18 cellular contexts compared by ENCODE assay signal in the genomic region with DNA sequence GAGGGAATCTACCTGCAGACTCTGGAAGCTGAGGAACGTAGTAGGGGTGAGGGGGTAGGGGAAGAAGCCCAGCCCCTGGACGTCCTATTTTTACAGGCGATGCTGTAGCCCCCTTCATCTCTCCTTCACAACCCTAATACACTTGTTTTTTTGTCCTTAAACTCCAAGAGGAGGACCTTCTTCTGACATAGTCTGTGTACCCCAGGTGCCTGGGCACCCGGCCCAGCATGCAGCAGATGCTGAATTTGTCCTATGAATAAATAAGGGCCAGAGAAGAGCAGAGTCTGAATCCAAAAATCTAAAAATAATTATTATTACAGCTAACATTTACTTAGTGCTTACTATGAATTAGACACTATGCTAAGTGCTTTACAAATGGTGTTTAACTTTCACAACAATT. TPM values are rescaled to one million over a fixed set of nuclear protein-coding genes. Genes with fewer than 3 reads are reported as not detected.
DNase-seq lines count a peak whose midpoint lies in the region; ATAC-seq and TF ChIP-seq lines count a peak whose summit lies in the region.
"Had no signal": no experiment of that assay in that cellular context is flagged by ENCODE, and none has a peak within 500 bp of the region (broad histone marks: within the 10 kb centered on the region; RNA-seq: fewer than 3 reads in every experiment).

No MANE protein-coding gene starts in this region.

- no peaks in the 10 kb centered on the region; the same call in 1 of the 2 replicates for H3K9me3 ChIP-seq in Caco-2
- H3K9me3 ChIP-seq in HEK293 (ENCODE audit: control insufficient read depth, insufficient read depth, low read depth, low read length) = no peaks in the 10 kb centered on the region
- H3K9me3 ChIP-seq: thyroid gland had no signal

- CTCF ChIA-PET in Caco-2 (lab: Charles Lee) = interaction anchor here (2.0 kb wide), 1 partner anchor 22 kb away, joined by 5 read pairs; no protein-coding TSS in a partner anchor
- CTCF ChIA-PET in HEK293 (lab: Yijun Ruan, JAX) = interaction anchor here (0.6 to 8.1 kb wide), 4 partner anchors 12 to 78 kb away, joined by 3 to 39 read pairs (median 19); no protein-coding TSS in a partner anchor

- H3K4me3 Mint-ChIP-seq in Caco-2 (ENCODE audit: unreplicated experiment) = no peak overlapping the region
- no peak overlapping the region for H3K4me3 Mint-ChIP-seq in activated T-helper 1 cell treated with anti-CD3 and anti-CD28 coated beads, Interleukin-12 subunit alpha, Interleukin-12 subunit beta, Interleukin-2, Interleukin-4 antibody, amounts not matched to agents 30 ng/mL and 10 ng/mL and 1 ng/mL, durations not matched to agents 14 hours and 24 hours and 36 hours
- H3K4me3 Mint-ChIP-seq in mesothelial cell of epicardium = no peak overlapping the region
- H3K4me3 Mint-ChIP-seq: activated T-cell treated with anti-CD3 and anti-CD28 coated beads, Interleukin-2, amount 50 U/mL, for 4 hours; immature natural killer cell; nephron; stimulated activated memory B cell treated with anti-CD40 and anti-IgM and Interleukin-4, amounts not matched to agents 10 μg/mL and 1 μg/mL and 100 μg/mL, for 72 hours had no signal

- peaks cover 36% of the 10 kb centered on the region for H3K4me1 Mint-ChIP-seq in Caco-2 (ENCODE audit: low read depth, unreplicated experiment)
- H3K4me1 Mint-ChIP-seq in activated T-helper 1 cell treated with anti-CD3 and anti-CD28 coated beads, Interleukin-12 subunit alpha, Interleukin-12 subunit beta, Interleukin-2, Interleukin-4 antibody, amounts not matched to agents 30 ng/mL and 10 ng/mL and 1 ng/mL, durations not matched to agents 14 hours and 24 hours and 36 hours (ENCODE audit: low read depth) = peaks cover 41% of the 10 kb centered on the region
- peaks cover 27% of the 10 kb centered on the region for H3K4me1 Mint-ChIP-seq in mesothelial cell of epicardium
- H3K4me1 Mint-ChIP-seq: stimulated activated memory B cell treated with anti-CD40 and anti-IgM and Interleukin-4, amounts not matched to agents 10 μg/mL and 1 μg/mL and 100 μg/mL, for 72 hours had no signal

- H3K4me1 ChIP-seq in Caco-2 (peaks cover 30% of the 10 kb centered on the region), HEK293 (ENCODE audit: control insufficient read depth, insufficient read depth, low read length) (peaks cover 4% of the 10 kb centered on the region; the same call in 1 of the 2 replicates)

- peaks cover 77% of the 10 kb centered on the region for H3K36me3 Mint-ChIP-seq in Caco-2 (ENCODE audit: insufficient read depth, unreplicated experiment)
- peaks cover 18% of the 10 kb centered on the region for H3K36me3 Mint-ChIP-seq in activated T-helper 1 cell treated with anti-CD3 and anti-CD28 coated beads, Interleukin-12 subunit alpha, Interleukin-12 subunit beta, Interleukin-2, Interleukin-4 antibody, amounts not matched to agents 30 ng/mL and 10 ng/mL and 1 ng/mL, durations not matched to agents 14 hours and 24 hours and 36 hours (ENCODE audit: low read depth)
- H3K36me3 Mint-ChIP-seq in mesothelial cell of epicardium = peaks cover 15% of the 10 kb centered on the region
- H3K36me3 Mint-ChIP-seq: stimulated activated memory B cell treated with anti-CD40 and anti-IgM and Interleukin-4, amounts not matched to agents 10 μg/mL and 1 μg/mL and 100 μg/mL, for 72 hours had no signal

- POLR2A ChIA-PET in Caco-2 (lab: Charles Lee) = no interaction called here
- POLR2A ChIA-PET in HEK293 (lab: Yijun Ruan, JAX) = interaction anchor here (0.7 to 1.4 kb wide), 2 partner anchors 16 to 167 kb away, joined by 3 to 4 read pairs; no protein-coding TSS in a partner anchor

- H3K27ac Mint-ChIP-seq in Caco-2 (ENCODE audit: unreplicated experiment) (peak overlapping the region; percentile 91), mesothelial cell of epicardium (peak overlapping the region; percentile 80)
- peak overlapping the region; percentile 73 for H3K27ac Mint-ChIP-seq in activated T-helper 1 cell treated with anti-CD3 and anti-CD28 coated beads, Interleukin-12 subunit alpha, Interleukin-12 subunit beta, Interleukin-2, Interleukin-4 antibody, amounts not matched to agents 30 ng/mL and 10 ng/mL and 1 ng/mL, durations not matched to agents 14 hours and 24 hours and 36 hours
- H3K27ac Mint-ChIP-seq: stimulated activated memory B cell treated with anti-CD40 and anti-IgM and Interleukin-4, amounts not matched to agents 10 μg/mL and 1 μg/mL and 100 μg/mL, for 72 hours had no signal

- intact Hi-C loops in Caco-2 (cut with micrococcal nuclease; ENCODE audit: unreplicated experiment) = no loop called here
- intact Hi-C loops in activated T-helper 1 cell treated with anti-CD3 and anti-CD28 coated beads, Interleukin-12 subunit alpha, Interleukin-12 subunit beta, Interleukin-2, Interleukin-4 antibody, amounts not matched to agents 30 ng/mL and 10 ng/mL and 1 ng/mL, durations not matched to agents 14 hours and 24 hours and 36 hours (cut with micrococcal nuclease) = loop anchor here (10.0 kb wide), 1 partner anchor 168 kb away; no protein-coding TSS in a partner anchor

- H3K27me3 Mint-ChIP-seq in Caco-2 (ENCODE audit: insufficient read depth, unreplicated experiment) (no peaks in the 10 kb centered on the region), mesothelial cell of epicardium (ENCODE audit: low read depth) (no peaks in the 10 kb centered on the region)
- H3K27me3 Mint-ChIP-seq in activated T-helper 1 cell treated with anti-CD3 and anti-CD28 coated beads, Interleukin-12 subunit alpha, Interleukin-12 subunit beta, Interleukin-2, Interleukin-4 antibody, amounts not matched to agents 30 ng/mL and 10 ng/mL and 1 ng/mL, durations not matched to agents 14 hours and 24 hours and 36 hours (ENCODE audit: insufficient read depth) = no peaks in the 10 kb centered on the region

- no peaks in the 10 kb centered on the region for H3K27me3 ChIP-seq in Caco-2 (replicated peaks; ENCODE audit: control insufficient read depth, insufficient read depth, low read length)
- H3K27me3 ChIP-seq: thyroid gland had no signal

- H3K9me3 Mint-ChIP-seq in Caco-2 (ENCODE audit: unreplicated experiment) = no peaks in the 10 kb centered on the region
- no peaks in the 10 kb centered on the region for H3K9me3 Mint-ChIP-seq in activated T-helper 1 cell treated with anti-CD3 and anti-CD28 coated beads, Interleukin-12 subunit alpha, Interleukin-12 subunit beta, Interleukin-2, Interleukin-4 antibody, amounts not matched to agents 30 ng/mL and 10 ng/mL and 1 ng/mL, durations not matched to agents 14 hours and 24 hours and 36 hours
- H3K9me3 Mint-ChIP-seq in mesothelial cell of epicardium = peaks cover 8% of the 10 kb centered on the region
- H3K9me3 Mint-ChIP-seq: activated T-cell treated with anti-CD3 and anti-CD28 coated beads, Interleukin-2, amount 50 U/mL, for 4 hours; immature natural killer cell had no signal

- peak overlapping the region; percentile 43 for H3K27ac ChIP-seq in HEK293 (ENCODE audit: extremely low read depth, low read depth, low read length)
- no peak overlapping the region for H3K27ac ChIP-seq in substantia nigra (ENCODE audit: low read depth, low read length, poor library complexity, severe bottlenecking)
- H3K27ac ChIP-seq: dorsolateral prefrontal cortex, thyroid gland had no signal

- TF ChIP-seq CTCF in Caco-2 (IDR thresholded peaks at IDR 0.05; ENCODE audit: insufficient read depth in 1 of 2, low read depth in 1 of 2, low read length in 1 of 2, severe bottlenecking in 1 of 2, unreplicated experiment in 1 of 2) (no peak), HEK293 (tag by site-specific recombination; IDR thresholded peaks at IDR 0.05) (no peak), mesothelial cell of epicardium (IDR thresholded peaks at IDR 0.05; ENCODE audit: unreplicated experiment) (no peak)

- H3K36me3 ChIP-seq in Caco-2 (ENCODE audit: control insufficient read depth, insufficient read depth, low read length) = no peaks in the 10 kb centered on the region; the same call in 1 of the 2 replicates
- H3K36me3 ChIP-seq in HEK293 (ENCODE audit: control insufficient read depth in 2 of 2, insufficient read depth in 1 of 2, low read length in 2 of 2) = peaks cover 44 to 63% of the 10 kb centered on the region in 2 experiments
- H3K36me3 ChIP-seq: thyroid gland had no signal

- no peak overlapping the region for H3K4me3 ChIP-seq in Caco-2 (ENCODE audit: low read depth, low read length)
- no peak overlapping the region for H3K4me3 ChIP-seq in HEK293 (ENCODE audit: low read depth, low read length)
- H3K4me3 ChIP-seq: dorsolateral prefrontal cortex, PC-9, thyroid gland had no signal

- no TSS peak for BruUV-seq in Caco-2 (replicated peaks; lab: Mats Ljungman, UMichigan)

- ATAC-seq in GM18867 (IDR thresholded peaks at IDR 0.05; ENCODE audit: unreplicated experiment) = no peak
- ATAC-seq: activated T-cell treated with anti-CD3 and anti-CD28 coated beads, Interleukin-2, amount 50 U/mL, for 4 hours; stimulated activated memory B cell treated with anti-CD40 and anti-IgM and Interleukin-4, amounts not matched to agents 10 μg/mL and 1 μg/mL and 100 μg/mL, for 72 hours had no signal

- DNase-seq in Caco-2 (no peak), mesothelial cell of epicardium (ENCODE audit: low spot score in 2 of 2, unreplicated experiment in 2 of 2) (no peak), GF-D8 (lab: John Stamatoyannopoulos, UW) (no peak), substantia nigra (lab: John Stamatoyannopoulos, UW) (no peak)
- DNase-seq in activated T-helper 1 cell treated with anti-CD3 and anti-CD28 coated beads, Interleukin-12 subunit alpha, Interleukin-12 subunit beta, Interleukin-2, Interleukin-4 antibody, amounts not matched to agents 30 ng/mL and 10 ng/mL and 1 ng/mL, durations not matched to agents 14 hours and 24 hours and 36 hours (ENCODE audit: low spot score) = no peak
- DNase-seq: activated CD4-positive, alpha-beta T cell treated with anti-CD3 and anti-CD28 coated beads, Interleukin-2, amount 50 U/mL, for 4 hours; activated T-cell treated with anti-CD3 and anti-CD28 coated beads, Interleukin-2, amount 50 U/mL, for 4 hours; immature natural killer cell; MM.1S; NCI-H2029 treated with DMSO at 0.1 percent for 48 hours; NCI-H524 treated with DMSO at 0.1 percent for 48 hours; PC-9; thyroid gland had no signal

RNA-seq across cellular contexts. Expression of gene KIF18B, which starts 5.1 kb away (rescaled TPM):
- total RNA-seq in Caco-2 (2022) = 63.6 and 68.4 TPM in 2 replicates
- 41.4 and 42.8 TPM in 2 replicates for total RNA-seq in activated T-helper 1 cell treated with anti-CD3 and anti-CD28 coated beads, Interleukin-12 subunit alpha, Interleukin-12 subunit beta, Interleukin-2, Interleukin-4 antibody, amounts not matched to agents 30 ng/mL and 10 ng/mL and 1 ng/mL, durations not matched to agents 14 hours and 24 hours and 36 hours
- total RNA-seq in mesothelial cell of epicardium = 19.0 to 20.2 TPM (median 19.2 TPM) in 3 replicates

RNA-seq across cellular contexts. Expression of gene C1QL1, which starts 25.6 kb away (rescaled TPM):
- total RNA-seq in Caco-2 (2022) = 2.5 and 5.2 TPM in 2 replicates
- 0.39 and 0.54 TPM in 2 replicates for total RNA-seq in activated T-helper 1 cell treated with anti-CD3 and anti-CD28 coated beads, Interleukin-12 subunit alpha, Interleukin-12 subunit beta, Interleukin-2, Interleukin-4 antibody, amounts not matched to agents 30 ng/mL and 10 ng/mL and 1 ng/mL, durations not matched to agents 14 hours and 24 hours and 36 hours
- 2.2 to 3.1 TPM (median 3.0 TPM) in 3 replicates for total RNA-seq in mesothelial cell of epicardium
- total RNA-seq: activated T-cell treated with anti-CD3 and anti-CD28 coated beads, Interleukin-2, amount 50 U/mL, for 4 hours had no signal

RNA-seq across cellular contexts. Expression of gene GFAP, which starts 27.2 kb away (rescaled TPM):
- total RNA-seq in Caco-2 (2022) = not detected in 2 replicates
- total RNA-seq in activated T-helper 1 cell treated with anti-CD3 and anti-CD28 coated beads, Interleukin-12 subunit alpha, Interleukin-12 subunit beta, Interleukin-2, Interleukin-4 antibody, amounts not matched to agents 30 ng/mL and 10 ng/mL and 1 ng/mL, durations not matched to agents 14 hours and 24 hours and 36 hours = not detected in 2 replicates
- not detected in 3 replicates for total RNA-seq in mesothelial cell of epicardium
- total RNA-seq: activated T-cell treated with anti-CD3 and anti-CD28 coated beads, Interleukin-2, amount 50 U/mL, for 4 hours; PC-9 had no signal

RNA-seq across cellular contexts. Expression of gene EFTUD2, which starts 43.2 kb away (rescaled TPM):
- total RNA-seq in Caco-2 (2022) (175 and 186 TPM in 2 replicates), mesothelial cell of epicardium (133 to 145 TPM (median 134 TPM) in 3 replicates)
- 206 and 219 TPM in 2 replicates for total RNA-seq in activated T-helper 1 cell treated with anti-CD3 and anti-CD28 coated beads, Interleukin-12 subunit alpha, Interleukin-12 subunit beta, Interleukin-2, Interleukin-4 antibody, amounts not matched to agents 30 ng/mL and 10 ng/mL and 1 ng/mL, durations not matched to agents 14 hours and 24 hours and 36 hours
